19 cellular contexts compared by ENCODE assay signal in the genomic region with DNA sequence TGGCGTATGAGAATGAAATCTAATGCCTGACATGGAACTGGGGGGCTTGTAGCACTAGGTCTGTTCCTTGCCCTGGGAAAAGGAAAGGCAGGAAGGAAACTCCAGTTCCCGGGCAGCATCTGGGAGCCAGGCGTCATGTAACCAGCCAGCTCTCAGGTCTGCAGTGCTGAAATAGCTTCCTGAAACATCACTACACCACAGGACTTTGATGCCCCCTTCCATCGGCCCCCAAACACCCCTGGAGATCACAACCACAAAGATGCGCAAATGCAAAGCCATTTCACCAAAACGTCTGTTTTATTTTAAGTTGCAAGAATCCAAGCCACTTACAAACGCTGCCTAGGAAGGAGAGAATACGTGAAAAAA. TPM values are rescaled to one million over a fixed set of nuclear protein-coding genes. Genes with fewer than 3 reads are reported as not detected.
DNase-seq lines count a peak whose midpoint lies in the region; ATAC-seq, FAIRE-seq and TF ChIP-seq lines count a peak whose summit lies in the region.
"Had no signal": no experiment of that assay in that cellular context is flagged by ENCODE, and none has a peak within 500 bp of the region (broad histone marks: within the 10 kb centered on the region; RNA-seq: fewer than 3 reads in every experiment).

No MANE protein-coding gene starts in this region.

- BruUV-seq in PC-9 (replicated peaks; lab: Mats Ljungman, UMichigan), result no TSS peak

- POLR2A ChIA-PET in PC-9 (lab: Charles Lee; ENCODE audit: unreplicated experiment), result no interaction called here

- CTCF ChIA-PET in PC-9 (lab: Charles Lee), result interaction anchor here (0.5 kb wide), 1 partner anchor 757 kb away, joined by 3 read pairs; no protein-coding TSS in a partner anchor

- no peak overlapping the region for H3K27ac Mint-ChIP-seq in glutamatergic neuron (ENCODE audit: unreplicated experiment)

- H3K27me3 ChIP-seq in PC-9 (ENCODE audit: insufficient read depth, low read depth), result no peaks in the 10 kb centered on the region
- no peaks in the 10 kb centered on the region for H3K27me3 ChIP-seq in iPS-18a (ENCODE audit: control insufficient read depth, insufficient read depth, low read length)

- H3K79me2 ChIP-seq in PC-9 (ENCODE audit: low read depth), result no peaks in the 10 kb centered on the region

- no peak overlapping the region for H3K4me3 ChIP-seq in PC-9
- H3K4me3 ChIP-seq in iPS-18a (ENCODE audit: low read length), result peak overlapping the region; percentile 24
- H3K4me3 ChIP-seq: HAP-1, SK-N-MC had no signal

- no peaks in the 10 kb centered on the region for H3F3A ChIP-seq in PC-9 (ENCODE audit: insufficient read depth, low read depth)

- no peaks in the 10 kb centered on the region for H3K9me3 Mint-ChIP-seq in glutamatergic neuron (ENCODE audit: unreplicated experiment)

- peak overlapping the region; percentile 65; the same call in 1 of the 2 replicates for H3K4me2 ChIP-seq in PC-9

- H3K9ac ChIP-seq in iPS-18a (ENCODE audit: low read length), result no peak overlapping the region

- H3K9me3 ChIP-seq in PC-9 (ENCODE audit: insufficient read depth, low read depth) (no peaks in the 10 kb centered on the region), iPS-18a (ENCODE audit: control insufficient read depth, low read depth, low read length) (no peaks in the 10 kb centered on the region)
- H3K9me3 ChIP-seq: HAP-1 had no signal

- peaks cover 19% of the 10 kb centered on the region for H3K4me1 ChIP-seq in PC-9 (replicated peaks; ENCODE audit: insufficient read depth)
- H3K4me1 ChIP-seq in iPS-18a (ENCODE audit: control insufficient read depth, low read depth, low read length), result peaks cover 23% of the 10 kb centered on the region
- H3K4me1 ChIP-seq: HAP-1 had no signal

- peaks cover 6% of the 10 kb centered on the region for H3K4me1 Mint-ChIP-seq in glutamatergic neuron (ENCODE audit: low read depth, unreplicated experiment)

- no peaks in the 10 kb centered on the region for H3K36me3 Mint-ChIP-seq in glutamatergic neuron (ENCODE audit: unreplicated experiment)

- H3K9me2 ChIP-seq in PC-9 (ENCODE audit: insufficient read depth), result no peaks in the 10 kb centered on the region

- FAIRE-seq in HTR-8/SVneo (lab: Jason Lieb, UNC), result no peak

- no peak overlapping the region for H2AFZ ChIP-seq in PC-9

- no peak for TF ChIP-seq CTCF in PC-9 (conservative IDR thresholded peaks at IDR 0.05)
- no peak for TF ChIP-seq CTCF in glutamatergic neuron (IDR thresholded peaks at IDR 0.05; ENCODE audit: partially characterized antibody, unreplicated experiment)

- intact Hi-C loops in PC-9 (cut with micrococcal nuclease; ENCODE audit: unreplicated experiment), result no loop called here
- intact Hi-C loops in posterior vena cava (cut with DNase I), result loop anchor here in 1 of 2 donors (10.0 kb wide), 1 partner anchor 339 kb away; no protein-coding TSS in a partner anchor

- H3K36me3 ChIP-seq in PC-9 (ENCODE audit: low read depth), result no peaks in the 10 kb centered on the region
- H3K36me3 ChIP-seq in iPS-18a (ENCODE audit: control insufficient read depth, low read depth, low read length), result no peaks in the 10 kb centered on the region
- H3K36me3 ChIP-seq: HAP-1 had no signal

- DNase-seq in ELF-1 (ENCODE audit: low read depth, low spot score), result peak; percentile 20
- no peak for DNase-seq in PC-9
- DNase-seq in posterior vena cava (ENCODE audit: low spot score), result peak; percentile 23
- no peak for DNase-seq in glutamatergic neuron
- DNase-seq in HTR-8/SVneo (ENCODE audit: insufficient read length, low spot score), result no peak
- DNase-seq: GDM1, Kasumi-1, NCI-H1417 treated with DMSO at 0.1 percent for 48 hours, NCI-H187, NCI-H446 treated with DMSO at 0.1 percent for 48 hours, NCI-H526 treated with DMSO at 0.1 percent for 48 hours, SHP77 treated with DMSO at 0.1 percent for 48 hours, SW 1271 had no signal

- peaks cover 3% of the 10 kb centered on the region for H3K27me3 Mint-ChIP-seq in glutamatergic neuron (ENCODE audit: unreplicated experiment)

- H3K4me3 Mint-ChIP-seq in glutamatergic neuron (ENCODE audit: unreplicated experiment), result no peak overlapping the region

- H3K27ac ChIP-seq in PC-9, result no peak overlapping the region
- no peak overlapping the region for H3K27ac ChIP-seq in iPS-18a (ENCODE audit: low read length)
- H3K27ac ChIP-seq: C4-2B, RWPE1, SK-N-MC had no signal

- no peaks in the 10 kb centered on the region for H4K20me1 ChIP-seq in PC-9 (ENCODE audit: insufficient read depth)

- no peak for ATAC-seq in HG03378 (IDR thresholded peaks at IDR 0.05; ENCODE audit: unreplicated experiment)

RNA-seq across cellular contexts. Expression of gene KCTD10, which starts 40.9 kb away (rescaled TPM):
- total RNA-seq in PC-9 (2021) (37.4 and 45.9 TPM in 2 replicates), posterior vena cava (100 to 1,000 TPM; 136 to 138 TPM), glutamatergic neuron (ENCODE audit: unreplicated experiment) (95.2 TPM)

RNA-seq across cellular contexts. Expression of gene UBE3B, which starts 41.3 kb away (rescaled TPM):
- total RNA-seq in PC-9 (2021) (45.4 and 48.0 TPM in 2 replicates), posterior vena cava (10 to 100 TPM; 29.5 to 34.9 TPM), glutamatergic neuron (ENCODE audit: unreplicated experiment) (44.2 TPM)

Comparison
In these comparisons a context has a peak if more than half of its experiments do, and no peak if none do; other contexts are left out.
1. DNase-seq: peak in ELF-1 (single experiment) and posterior vena cava (single experiment); none in PC-9 (0 of 2), glutamatergic neuron (single experiment) and HTR-8/SVneo (single experiment).